ENCODE assay signal across 17 cellular contexts in genomic region chr11:1784761-1785650, GRCh38. TPM values are rescaled to one million over a fixed set of nuclear protein-coding genes. Genes with fewer than 3 reads are reported as not detected.
"Had no signal": no experiment of that assay in that cellular context is flagged by ENCODE, and none has a peak within 500 bp of the region (broad histone marks: within the 10 kb centered on the region; RNA-seq: fewer than 3 reads in every experiment).

No MANE protein-coding gene starts in this region.

- H3K27me3 ChIP-seq: body of pancreas had no signal

- H3K9me3 ChIP-seq: body of pancreas, esophagus squamous epithelium, sigmoid colon had no signal

- H3K27ac ChIP-seq: body of pancreas, coronary artery, esophagus squamous epithelium, sigmoid colon had no signal

- H3K36me3 ChIP-seq: esophagus squamous epithelium, sigmoid colon had no signal

- H3K4me1 ChIP-seq: body of pancreas, sigmoid colon had no signal

- DNase-seq: activated CD4-positive, CD25-positive, alpha-beta regulatory T cell treated with anti-CD3 and anti-CD28 coated beads, Interleukin-2, amount 50 U/mL, for 72 hours; activated naive CD8-positive, alpha-beta T cell treated with anti-CD3 and anti-CD28 coated beads for 36 hours; amygdala; caudate nucleus; effector CD4-positive, alpha-beta T cell; esophagus squamous epithelium; mesendoderm; nephron progenitor cell; sigmoid colon; stimulated activated CD4-positive, alpha-beta T cell treated with anti-CD3 and anti-CD28 coated beads, Interleukin-1b, Interleukin-23, amount 100 ng/mL, for 48 hours; SW 1271; T-helper 9 cell had no signal

- H3K4me3 ChIP-seq: body of pancreas, coronary artery, esophagus squamous epithelium, sigmoid colon had no signal

RNA-seq across cellular contexts. Expression of gene IFITM10, which starts 34.6 kb away (rescaled TPM):
- total RNA-seq: activated naive CD8-positive, alpha-beta T cell treated with anti-CD3 and anti-CD28 coated beads for 36 hours had no signal

RNA-seq across cellular contexts. Expression of gene SYT8, which starts 49.8 kb away (rescaled TPM):
- total RNA-seq: activated CD8-positive, alpha-beta memory T cell treated with anti-CD3 and anti-CD28 coated beads for 36 hours; activated naive CD8-positive, alpha-beta T cell treated with anti-CD3 and anti-CD28 coated beads for 36 hours; activated T-helper 1 cell treated with anti-CD3 and anti-CD28 coated beads, Interleukin-12 subunit alpha, Interleukin-12 subunit beta, Interleukin-2, Interleukin-4 antibody, amounts not matched to agents 30 ng/mL and 10 ng/mL and 1 ng/mL, durations not matched to agents 14 hours and 24 hours and 36 hours; fibroblast of villous mesenchyme; sigmoid colon had no signal

RNA-seq across cellular contexts. Expression of gene TNNI2, which starts 53.8 kb away (rescaled TPM):
- total RNA-seq: activated T-helper 1 cell treated with anti-CD3 and anti-CD28 coated beads, Interleukin-12 subunit alpha, Interleukin-12 subunit beta, Interleukin-2, Interleukin-4 antibody, amounts not matched to agents 30 ng/mL and 10 ng/mL and 1 ng/mL, durations not matched to agents 14 hours and 24 hours and 36 hours; fibroblast of villous mesenchyme; sigmoid colon had no signal
